In genomic region chr2:177316756-177317155, GRCh38 we compare ENCODE assay signal across 18 cellular contexts.
"Had no signal": no experiment of that assay in that cellular context is flagged by ENCODE, and none has a peak within 500 bp of the region (broad histone marks: within the 10 kb centered on the region; RNA-seq: fewer than 3 reads in every experiment).

No MANE protein-coding gene starts in this region.

- H3K9me3 ChIP-seq: left ventricle myocardium inferior, right atrium auricular region, suprapubic skin, tibial artery had no signal

- ATAC-seq: foreskin keratinocyte; naive thymus-derived CD4-positive, alpha-beta T cell; stimulated activated effector memory CD8-positive, alpha-beta T cell treated with anti-CD3 and anti-CD28 coated beads, Interleukin-12 subunit alpha, Interleukin-12 subunit beta, amount 100 ng/mL, for 72 hours; stimulated activated naive CD8-positive, alpha-beta T cell treated with anti-CD3 and anti-CD28 coated beads, Interleukin-15, Interleukin-2, amounts not matched to agents 100 U/mL and 50 U/mL, for 24 hours had no signal

- H3K36me3 ChIP-seq: cardiac muscle cell, right atrium auricular region, suprapubic skin, tibial artery had no signal

- DNase-seq: effector memory CD4-positive, alpha-beta T cell; foreskin keratinocyte; head of caudate nucleus; hippocampal formation; left ventricle myocardium inferior; mesendoderm; naive thymus-derived CD4-positive, alpha-beta T cell; nephron progenitor cell; stimulated activated CD4-positive, alpha-beta T cell treated with anti-CD3 and anti-CD28 coated beads, Interleukin-4, amount 100 ng/mL, for 1 hour; stimulated activated CD8-positive, alpha-beta memory T cell treated with anti-CD3 and anti-CD28 coated beads, Interleukin-4, amount 100 ng/mL, for 48 hours; stimulated activated naive CD8-positive, alpha-beta T cell treated with anti-CD3 and anti-CD28 coated beads, Interleukin-15, Interleukin-2, amounts not matched to agents 100 U/mL and 50 U/mL, for 24 hours; tibial artery had no signal

- H3K9ac ChIP-seq: parathyroid adenoma had no signal

- FAIRE-seq: endometrium had no signal

- H3K4me3 ChIP-seq: cardiac muscle cell, left ventricle myocardium inferior, right atrium auricular region, suprapubic skin, tibial artery had no signal

- H3K27me3 ChIP-seq: cardiac muscle cell, foreskin keratinocyte, right atrium auricular region, suprapubic skin, tibial artery had no signal

- H3K27ac ChIP-seq: cardiac muscle cell, foreskin keratinocyte, left ventricle myocardium inferior, parathyroid adenoma, right atrium auricular region, tibial artery had no signal
